Comparison of ENCODE assay signal across 27 cellular contexts in the genomic region with DNA sequence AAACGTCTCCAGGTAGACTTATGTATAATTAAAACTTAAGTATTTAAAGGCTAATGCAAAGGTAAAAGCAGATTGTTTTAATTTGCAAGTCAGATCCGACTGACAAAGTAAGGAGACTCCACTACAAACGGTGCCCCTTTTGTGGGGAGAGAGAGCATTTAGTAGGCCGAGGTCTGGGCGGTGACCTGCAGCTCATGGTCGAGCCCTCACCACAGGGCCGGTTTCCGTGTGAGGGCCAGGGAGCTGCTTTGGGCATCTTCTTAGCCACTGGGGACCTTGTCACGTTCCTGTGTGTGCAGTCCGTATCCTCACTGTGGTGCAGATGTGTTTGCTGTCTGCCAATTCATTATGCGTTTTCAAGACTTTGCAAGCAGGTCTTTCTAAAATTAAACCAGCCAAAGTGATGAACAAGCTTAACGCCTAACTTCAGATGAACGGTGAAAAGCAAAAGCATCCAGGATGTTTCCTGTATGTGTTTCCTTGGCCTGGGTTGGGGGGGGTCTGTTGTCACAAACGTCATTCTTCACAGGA. TPM values are rescaled to one million over a fixed set of nuclear protein-coding genes. Genes with fewer than 3 reads are reported as not detected.
"Had no signal": no experiment of that assay in that cellular context is flagged by ENCODE, and none has a peak within 500 bp of the region (broad histone marks: within the 10 kb centered on the region; RNA-seq: fewer than 3 reads in every experiment).

No MANE protein-coding gene starts in this region.

- H3K27me3 ChIP-seq: neural progenitor cell, pancreas, upper lobe of right lung, uterus had no signal

- H3K9me3 Mint-ChIP-seq: mesothelial cell of epicardium; natural killer cell; nephron progenitor cell; neural progenitor cell; stimulated activated effector memory CD8-positive, alpha-beta T cell treated with anti-CD3 and anti-CD28 coated beads, Interleukin-12 subunit alpha, Interleukin-12 subunit beta, amount 100 ng/mL, for 72 hours; stimulated activated naive CD8-positive, alpha-beta T cell treated with anti-CD3 and anti-CD28 coated beads, Interleukin-15, Interleukin-2, amounts not matched to agents 100 ng/mL and 50 ng/mL, for 24 hours had no signal

- H3K36me3 ChIP-seq: left ventricle myocardium inferior, neural progenitor cell, pancreas, prostate gland, suprapubic skin, thoracic aorta, tibial artery, upper lobe of right lung, uterus had no signal

- H2AFZ ChIP-seq: neural progenitor cell had no signal

- H3K4me3 Mint-ChIP-seq: mesothelial cell of epicardium; naive B cell; natural killer cell; nephron progenitor cell; neural progenitor cell; stimulated activated effector memory CD8-positive, alpha-beta T cell treated with anti-CD3 and anti-CD28 coated beads, Interleukin-12 subunit alpha, Interleukin-12 subunit beta, amount 100 ng/mL, for 72 hours; stimulated activated naive CD8-positive, alpha-beta T cell treated with anti-CD3 and anti-CD28 coated beads, Interleukin-15, Interleukin-2, amounts not matched to agents 100 ng/mL and 50 ng/mL, for 24 hours had no signal

- H3K27me3 Mint-ChIP-seq: naive B cell; stimulated activated naive CD8-positive, alpha-beta T cell treated with anti-CD3 and anti-CD28 coated beads, Interleukin-15, Interleukin-2, amounts not matched to agents 100 ng/mL and 50 ng/mL, for 24 hours had no signal

- H3K4me2 ChIP-seq: neural progenitor cell had no signal

- H3K36me3 Mint-ChIP-seq: mesothelial cell of epicardium; naive B cell; natural killer cell; stimulated activated effector memory CD8-positive, alpha-beta T cell treated with anti-CD3 and anti-CD28 coated beads, Interleukin-12 subunit alpha, Interleukin-12 subunit beta, amount 100 ng/mL, for 72 hours had no signal

- H3K4me1 ChIP-seq: left ventricle myocardium inferior, pancreas, prostate gland, tibial artery, upper lobe of right lung, uterus had no signal

- H3K9me3 ChIP-seq: left ventricle myocardium inferior, pancreas, prostate gland, suprapubic skin, thoracic aorta, tibial artery, upper lobe of right lung, uterus had no signal

- ATAC-seq: natural killer cell; pancreas; right cardiac atrium; sciatic nerve; stimulated activated effector memory CD8-positive, alpha-beta T cell treated with anti-CD3 and anti-CD28 coated beads, Interleukin-12 subunit alpha, Interleukin-12 subunit beta, amount 100 ng/mL, for 72 hours; upper lobe of right lung had no signal

- H3K9ac ChIP-seq: neural progenitor cell had no signal

- H3K4me3 ChIP-seq: left ventricle myocardium inferior, lung, neural progenitor cell, pancreas, prostate gland, skin epidermis, suprapubic skin, thoracic aorta, tibial artery, upper lobe of right lung, uterus had no signal

- DNase-seq: hypothalamus; islet precursor cell; left ventricle myocardium inferior; mesendoderm; naive B cell; natural killer cell; nephron progenitor cell; pancreas; retina; right cardiac atrium; stimulated activated CD4-positive, alpha-beta T cell treated with anti-CD3 and anti-CD28 coated beads, Interleukin-4, amount 100 ng/mL, for 24 hours; stimulated activated naive CD4-positive, alpha-beta T cell; tibial artery; trophoblast cell; upper lobe of right lung; uterus had no signal

- H3K4me1 Mint-ChIP-seq: mesothelial cell of epicardium; naive B cell; natural killer cell; stimulated activated effector memory CD8-positive, alpha-beta T cell treated with anti-CD3 and anti-CD28 coated beads, Interleukin-12 subunit alpha, Interleukin-12 subunit beta, amount 100 ng/mL, for 72 hours had no signal

- H3K27ac Mint-ChIP-seq: mesothelial cell of epicardium; naive B cell; natural killer cell; nephron progenitor cell; neural progenitor cell; stimulated activated effector memory CD8-positive, alpha-beta T cell treated with anti-CD3 and anti-CD28 coated beads, Interleukin-12 subunit alpha, Interleukin-12 subunit beta, amount 100 ng/mL, for 72 hours; stimulated activated naive CD8-positive, alpha-beta T cell treated with anti-CD3 and anti-CD28 coated beads, Interleukin-15, Interleukin-2, amounts not matched to agents 100 ng/mL and 50 ng/mL, for 24 hours had no signal

- H3K27ac ChIP-seq: left ventricle myocardium inferior, neural progenitor cell, pancreas, prostate gland, skin epidermis, suprapubic skin, thoracic aorta, tibial artery, upper lobe of right lung, uterus had no signal

RNA-seq across cellular contexts. Expression of gene CDH4, which starts 50.0 kb away (rescaled TPM):
- total RNA-seq: subcutaneous adipose tissue, thoracic aorta had no signal
